ENCODE assay signal across 18 cellular contexts in genomic region chr20:2459981-2460751, GRCh38.
"Had no signal": no experiment of that assay in that cellular context is flagged by ENCODE, and none has a peak within 500 bp of the region (broad histone marks: within the 10 kb centered on the region; RNA-seq: fewer than 3 reads in every experiment).

No MANE protein-coding gene starts in this region.

- DNase-seq: activated CD4-positive, alpha-beta T cell treated with anti-CD3 and anti-CD28 coated beads for 1 hour; activated gamma-delta T cell treated with Interleukin-2 at 50 U/mL for 16 hours; anterior cingulate cortex; body of pancreas; foreskin melanocyte; immature natural killer cell; kidney glomerular epithelial cell; left lung; naive thymus-derived CD8-positive, alpha-beta T cell; retina; stimulated activated CD4-positive, alpha-beta T cell treated with anti-CD3 and anti-CD28 coated beads, Interleukin-2, amount 100 ng/mL, for 48 hours; stimulated activated CD8-positive, alpha-beta memory T cell treated with anti-CD3 and anti-CD28 coated beads, Interleukin-4, amount 100 ng/mL, for 48 hours; stimulated activated naive B cell treated with anti-CD40 and anti-IgM and Interleukin-4, amounts not matched to agents 10 μg/mL and 1 μg/mL and 100 μg/mL, for 72 hours; transverse colon had no signal

- H3K9me3 Mint-ChIP-seq: immature natural killer cell; mesothelial cell of epicardium; naive thymus-derived CD8-positive, alpha-beta T cell; stimulated activated naive B cell treated with anti-CD40 and anti-IgM and Interleukin-4, amounts not matched to agents 10 μg/mL and 1 μg/mL and 100 μg/mL, for 72 hours had no signal

- H3K4me3 Mint-ChIP-seq: immature natural killer cell; mesothelial cell of epicardium; naive thymus-derived CD8-positive, alpha-beta T cell; stimulated activated naive B cell treated with anti-CD40 and anti-IgM and Interleukin-4, amounts not matched to agents 10 μg/mL and 1 μg/mL and 100 μg/mL, for 72 hours had no signal

- H3K27me3 Mint-ChIP-seq: naive thymus-derived CD8-positive, alpha-beta T cell; progenitor cell of endocrine pancreas; stimulated activated naive B cell treated with anti-CD40 and anti-IgM and Interleukin-4, amounts not matched to agents 10 μg/mL and 1 μg/mL and 100 μg/mL, for 72 hours had no signal

- H3K27ac Mint-ChIP-seq: mesothelial cell of epicardium; progenitor cell of endocrine pancreas; stimulated activated naive B cell treated with anti-CD40 and anti-IgM and Interleukin-4, amounts not matched to agents 10 μg/mL and 1 μg/mL and 100 μg/mL, for 72 hours had no signal

- ATAC-seq: body of pancreas; left lung; naive thymus-derived CD8-positive, alpha-beta T cell; stimulated activated naive B cell treated with anti-CD40 and anti-IgM and Interleukin-4, amounts not matched to agents 10 μg/mL and 1 μg/mL and 100 μg/mL, for 72 hours had no signal

- H3K9me3 ChIP-seq: body of pancreas, left lung, transverse colon had no signal

- FAIRE-seq: endometrium, urothelium cell line had no signal

- H3K4me1 Mint-ChIP-seq: mesothelial cell of epicardium had no signal
